ENCODE assay signal across 1 cellular context in genomic region chr16:1997591-1998359, GRCh38.
TF ChIP-seq lines count a peak whose summit lies in the region.

No MANE protein-coding gene starts in this region.

TF ChIP-seq in IMR-90, 13 proteins besides CTCF, POLR2A, EP300 and RAD21:
- TF ChIP-seq USF2 (IDR thresholded peaks at IDR 0.05; ENCODE audit: low read depth, low read length) (no peak), MAFK (IDR thresholded peaks at IDR 0.05; ENCODE audit: low read depth, low read length) (no peak), SMC3 (IDR thresholded peaks at IDR 0.05; ENCODE audit: low read depth, low read length) (no peak), ELK1 (IDR thresholded peaks at IDR 0.05; ENCODE audit: borderline replicate concordance, low read depth, low read length) (no peak), BHLHE40 (IDR thresholded peaks at IDR 0.05; ENCODE audit: low read depth, low read length) (no peak), NFE2L2 (IDR thresholded peaks at IDR 0.05; ENCODE audit: low read depth, low read length) (no peak), FOS (IDR thresholded peaks at IDR 0.05; ENCODE audit: low read depth, low read length) (no peak), CEBPB (IDR thresholded peaks at IDR 0.05; ENCODE audit: low read depth, low read length) (no peak; the same call in 1 of the 2 replicates), CHD1 (IDR thresholded peaks at IDR 0.05; ENCODE audit: low read depth, low read length) (no peak), MXI1 (IDR thresholded peaks at IDR 0.05; ENCODE audit: borderline replicate concordance, low read depth, low read length) (no peak), RFX5 (IDR thresholded peaks at IDR 0.05; ENCODE audit: low read depth, low read length) (no peak), RCOR1 (IDR thresholded peaks at IDR 0.05; ENCODE audit: insufficient replicate concordance, low read length) (no peak), MAZ (IDR thresholded peaks at IDR 0.05; ENCODE audit: borderline replicate concordance, low read depth, low read length) (no peak)
